Comparison of ENCODE assay signal across 1 cellular context in the genomic region with DNA sequence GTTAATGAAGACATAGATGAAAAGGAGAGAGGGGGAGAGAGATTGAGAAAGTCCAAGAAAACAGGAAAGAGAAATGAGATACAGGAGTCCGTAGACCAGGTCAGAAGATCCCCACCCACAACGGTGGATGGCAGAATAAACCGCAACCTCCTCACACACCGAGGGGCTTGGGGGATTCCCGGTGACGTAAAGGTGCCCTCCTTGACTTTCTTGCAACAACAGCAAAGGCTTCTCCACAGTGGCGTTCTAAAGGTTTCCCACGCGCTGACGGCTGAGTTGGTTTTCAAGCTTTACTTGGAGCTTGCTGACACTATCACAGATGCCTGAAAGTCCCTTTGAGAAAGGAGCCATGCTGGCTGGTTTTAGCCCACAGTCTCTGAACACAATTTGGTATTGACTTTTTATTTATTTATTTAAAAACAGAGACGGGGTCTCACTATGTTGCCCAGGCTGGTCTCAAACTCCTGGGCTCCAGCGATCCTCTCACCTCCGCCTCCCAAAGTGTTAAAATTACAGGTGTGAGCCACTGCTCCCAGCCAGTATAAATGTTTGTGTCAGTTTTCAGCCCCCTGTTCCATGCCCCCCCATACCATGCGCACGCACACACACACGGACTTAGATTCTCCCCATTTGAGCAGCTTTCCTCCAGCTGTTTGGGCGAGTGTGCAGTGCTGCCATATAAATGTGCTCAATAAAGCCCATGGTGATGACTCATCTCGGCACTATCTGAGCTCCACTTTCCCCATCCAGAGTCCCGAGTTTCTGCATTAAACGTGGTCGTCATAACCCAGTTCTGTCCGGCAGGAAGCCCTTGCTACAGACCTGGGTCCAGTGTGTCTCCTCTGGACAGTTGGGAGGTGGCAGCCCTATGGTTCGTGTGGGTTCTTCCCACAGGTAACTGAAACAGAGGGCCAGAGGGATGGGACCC.
TF ChIP-seq lines count a peak whose summit lies in the region.

No MANE protein-coding gene starts in this region.

TF ChIP-seq in HepG2, 621 proteins besides CTCF, POLR2A, EP300 and RAD21:
- TF ChIP-seq HNRNPLL (IDR thresholded peaks at IDR 0.05; ENCODE audit: low read depth, low read length, poor library complexity, severe bottlenecking), result no peak
- TF ChIP-seq FOSL2 (CRISPR knock-in tag; IDR thresholded peaks at IDR 0.05), result peak; percentile 47; the same call in 1 of the 2 replicates
- TF ChIP-seq ZNF121 (CRISPR knock-in tag; IDR thresholded peaks at IDR 0.05), result peak; percentile 53; the same call in 1 of the 2 replicates
- TF ChIP-seq ZNF432 (CRISPR knock-in tag; IDR thresholded peaks at IDR 0.05; ENCODE audit: borderline replicate concordance), result no peak
